In genomic region chr4:168844261-168845039, GRCh38 we compare ENCODE assay signal across 14 cellular contexts.
DNase-seq lines count a peak whose midpoint lies in the region; ATAC-seq and TF ChIP-seq lines count a peak whose summit lies in the region.
"Had no signal": no experiment of that assay in that cellular context is flagged by ENCODE, and none has a peak within 500 bp of the region (broad histone marks: within the 10 kb centered on the region; RNA-seq: fewer than 3 reads in every experiment).

No MANE protein-coding gene starts in this region.

- DNase-seq in EH (ENCODE audit: low read depth) (peak; percentile 65), breast epithelium (ENCODE audit: low spot score in 2 of 2) (no peak), right lobe of liver (no peak), NCI-H1048 (lab: John Stamatoyannopoulos, UW) (no peak), H7 (no peak)
- DNase-seq: activated naive CD4-positive, alpha-beta T cell treated with anti-CD3 and anti-CD28 coated beads for 36 hours; cerebellar nuclear complex; naive B cell; NCI-H774; small intestine had no signal

- TF ChIP-seq CTCF in breast epithelium (IDR thresholded peaks at IDR 0.05): no peak
- TF ChIP-seq CTCF in right lobe of liver (IDR thresholded peaks at IDR 0.05): no peak

- H3K4me1 ChIP-seq in breast epithelium (peaks cover 6 to 34% of the 10 kb centered on the region in 2 donors), right lobe of liver (peaks cover 0 to 16% (median 0%) of the 10 kb centered on the region in 4 donors)

- intact Hi-C loops in breast epithelium (cut with DNase I; ENCODE audit: low total_unique reads): no loop called here
- intact Hi-C loops in right lobe of liver (cut with DNase I): no loop called here

- TF ChIP-seq POLR2A in breast epithelium (IDR thresholded peaks at IDR 0.05) (no peak), right lobe of liver (IDR thresholded peaks at IDR 0.05) (no peak)

- H3K4me3 ChIP-seq in breast epithelium: peak overlapping the region in 2 of 3 donors; percentile 10 to 31
- no peak overlapping the region for H3K4me3 ChIP-seq in right lobe of liver
- H3K4me3 ChIP-seq in skin epidermis: no peak overlapping the region
- H3K4me3 ChIP-seq in H7 (ENCODE audit: insufficient read depth, low read depth, low read length): no peak overlapping the region

- H3K27ac ChIP-seq in breast epithelium (peak overlapping the region; percentile 84 to 85), right lobe of liver (peak overlapping the region; percentile 22 to 24 (median 24)), skin epidermis (peak overlapping the region in 13 of 21 experiments; percentile 9 to 77 (median 41))
- H3K27ac ChIP-seq: KMS-11 had no signal

- H3K9me3 ChIP-seq in breast epithelium: no peaks in the 10 kb centered on the region
- no peaks in the 10 kb centered on the region for H3K9me3 ChIP-seq in right lobe of liver

- 33% methylated on average over 8 of the region's 8 CpGs for WGBS in right lobe of liver (ENCODE audit: insufficient coverage, low coverage, low lambda C conversion rate, missing lambda C conversion rate)

- peak; percentile 49 to 65 (median 64) for ATAC-seq in right lobe of liver
- ATAC-seq in GM18907 (IDR thresholded peaks at IDR 0.05; ENCODE audit: unreplicated experiment): no peak
- no peak for ATAC-seq in HG02588 (IDR thresholded peaks at IDR 0.05; ENCODE audit: unreplicated experiment)

- H3K36me3 ChIP-seq in breast epithelium (no peaks in the 10 kb centered on the region), right lobe of liver (no peaks in the 10 kb centered on the region), H7 (replicated peaks; ENCODE audit: control insufficient read depth, insufficient read depth, low read length) (no peaks in the 10 kb centered on the region)

- H3K27me3 ChIP-seq in breast epithelium: no peaks in the 10 kb centered on the region
- H3K27me3 ChIP-seq in right lobe of liver: no peaks in the 10 kb centered on the region
- H3K27me3 ChIP-seq in H7 (ENCODE audit: control insufficient read depth, insufficient read depth, low read length): no peaks in the 10 kb centered on the region

Comparison
In these comparisons a context has a peak if more than half of its experiments do, and no peak if none do; other contexts are left out.
1. H3K27ac ChIP-seq: peak in every context shown above with its lines; median percentile 84 in breast epithelium; 41 in skin epidermis; 24 in right lobe of liver.
2. H3K4me3 ChIP-seq: peak in breast epithelium (2 of 3); none in right lobe of liver (0 of 3), skin epidermis (0 of 7) and H7 (single experiment).
3. ATAC-seq: peak in right lobe of liver (4 of 4); none in GM18907 (single experiment) and HG02588 (single experiment).